Comparison of ENCODE assay signal across 1 cellular context in genomic region chr1:108699375-108700332, GRCh38.
TF ChIP-seq lines count a peak whose summit lies in the region.

No MANE protein-coding gene starts in this region.

TF ChIP-seq in endothelial cell of umbilical vein, 7 proteins besides CTCF, POLR2A, EP300 and RAD21 (continued from another document):
- no peak for TF ChIP-seq JUN (IDR thresholded peaks at IDR 0.05; ENCODE audit: borderline replicate concordance, insufficient read depth, insufficient read length, low read depth)
- TF ChIP-seq FOS (IDR thresholded peaks at IDR 0.05; ENCODE audit: borderline replicate concordance, insufficient read depth, low read length): no peak
- TF ChIP-seq GATA2 (IDR thresholded peaks at IDR 0.05; ENCODE audit: insufficient read depth, insufficient read length, low read depth, low read length): no peak
- no peak for TF ChIP-seq MAX (IDR thresholded peaks at IDR 0.05; ENCODE audit: insufficient read depth, insufficient read length)
- no peak for TF ChIP-seq EZH2 (IDR thresholded peaks at IDR 0.05; ENCODE audit: borderline replicate concordance, low read depth, low read length, severe bottlenecking)
